ENCODE assay signal across 17 cellular contexts in genomic region chrX:155889328-155889727, GRCh38.
"Had no signal": no experiment of that assay in that cellular context is flagged by ENCODE, and none has a peak within 500 bp of the region (broad histone marks: within the 10 kb centered on the region; RNA-seq: fewer than 3 reads in every experiment).

No MANE protein-coding gene starts in this region.

- DNase-seq: cortex of kidney; dorsolateral prefrontal cortex; effector CD8-positive, alpha-beta T cell; gastrocnemius medialis; heart right ventricle; kidney; left colon; left ventricle myocardium superior; naive thymus-derived CD8-positive, alpha-beta T cell; ovary; sigmoid colon; stimulated activated CD4-positive, alpha-beta T cell treated with anti-CD3 and anti-CD28 coated beads, Interleukin-12 subunit alpha, Interleukin-12 subunit beta, amount 100 ng/mL, for 4 hours; stimulated activated naive CD4-positive, alpha-beta T cell; stomach; substantia nigra; transverse colon had no signal

- H3K27me3 Mint-ChIP-seq: naive thymus-derived CD8-positive, alpha-beta T cell had no signal

- H3K4me1 Mint-ChIP-seq: neural crest cell had no signal

- H3K4me3 Mint-ChIP-seq: naive thymus-derived CD8-positive, alpha-beta T cell; neural crest cell had no signal

- ATAC-seq: gastrocnemius medialis; heart right ventricle; left colon; left ventricle myocardium superior; naive thymus-derived CD8-positive, alpha-beta T cell had no signal

- H3K9me3 Mint-ChIP-seq: naive thymus-derived CD8-positive, alpha-beta T cell had no signal
